8 cellular contexts compared by ENCODE assay signal in the genomic region with DNA sequence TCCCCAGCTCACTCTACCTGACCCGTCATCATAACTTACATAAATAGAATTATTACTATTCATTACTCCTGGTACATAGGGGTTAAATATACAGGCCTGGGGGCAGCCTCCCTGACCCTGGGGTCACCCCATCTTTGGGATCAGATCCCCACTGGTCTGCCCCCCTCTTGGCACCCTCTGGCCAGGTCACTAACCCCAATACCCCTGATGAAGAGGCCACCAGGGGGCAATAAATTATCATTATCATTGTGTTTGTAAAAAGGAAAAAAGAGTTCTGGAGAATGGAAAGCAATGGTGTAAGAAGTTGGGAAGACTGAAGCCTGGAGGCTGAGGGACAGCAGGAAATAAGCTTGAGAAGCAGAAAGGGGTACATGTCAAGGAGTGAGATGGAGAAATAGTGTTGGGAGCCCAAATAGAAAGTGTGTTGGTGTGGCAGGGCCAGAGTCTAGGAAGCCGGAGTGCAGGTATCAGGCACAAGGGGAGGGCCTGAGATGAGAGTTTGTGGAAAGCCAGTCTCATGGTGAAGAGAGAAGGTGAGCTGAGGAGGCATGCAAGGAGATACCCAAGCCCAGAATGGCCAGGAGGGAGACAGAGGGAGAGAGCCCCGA. TPM values are rescaled to one million over a fixed set of nuclear protein-coding genes. Genes with fewer than 3 reads are reported as not detected.
DNase-seq lines count a peak whose midpoint lies in the region; ATAC-seq, FAIRE-seq and TF ChIP-seq lines count a peak whose summit lies in the region.

No MANE protein-coding gene starts in this region.

- dilution Hi-C loops in keratinocyte (cut with MboI; ENCODE audit: extremely low pct_ligation_motif_present, low sequenced_read_pairs): no loop called here

- ATAC-seq in activated B cell treated with CpG ODN at 0.5 μM for 24 hours (ENCODE audit: low read depth) (no peak), aorta (ENCODE audit: low FRiP score) (no peak)

- H3K27me3 ChIP-seq in AG04450 (ENCODE audit: control insufficient read depth, insufficient read depth, low read length) (peaks cover 23% of the 10 kb centered on the region), GM23248 (replicated peaks; ENCODE audit: insufficient read depth) (peaks cover 3% of the 10 kb centered on the region; the same call in 1 of the 2 replicates), keratinocyte (ENCODE audit: control insufficient read depth, extremely low read depth, insufficient read depth, low read length) (no peaks in the 10 kb centered on the region), aorta (ENCODE audit: control insufficient read depth in 1 of 2, insufficient read depth in 2 of 2, low read length in 1 of 2) (no peaks in the 10 kb centered on the region)

- H3K4me3 Mint-ChIP-seq in activated B cell treated with CpG ODN at 0.5 μM for 24 hours: peak overlapping the region; percentile 22

- no peak overlapping the region for H3K27ac Mint-ChIP-seq in activated B cell treated with CpG ODN at 0.5 μM for 24 hours

- H3K4me3 ChIP-seq in AG04450 (ENCODE audit: low read depth, low read length) (no peak overlapping the region), GM23248 (no peak overlapping the region), keratinocyte (ENCODE audit: control insufficient read depth in 2 of 3, extremely low read depth in 1 of 3, insufficient read depth in 2 of 3, low read depth in 1 of 3, low read length in 3 of 3) (no peak overlapping the region), aorta (ENCODE audit: low read length in 2 of 2) (no peak overlapping the region)

- H3K9me1 ChIP-seq in keratinocyte (ENCODE audit: control insufficient read depth, extremely low read depth, insufficient read depth, low read length): no peaks in the 10 kb centered on the region

- peaks cover 5% of the 10 kb centered on the region; the same call in 1 of the 2 replicates for H3F3A ChIP-seq in GM23248 (ENCODE audit: insufficient read depth)

- no peak for FAIRE-seq in keratinocyte (lab: Jason Lieb, UNC)

- H2AFZ ChIP-seq in GM23248 (no peak overlapping the region), keratinocyte (ENCODE audit: control insufficient read depth, low read length) (no peak overlapping the region)

- no peaks in the 10 kb centered on the region for H3K9me2 ChIP-seq in GM23248 (ENCODE audit: insufficient read depth)

- no peaks in the 10 kb centered on the region for H3K9me3 Mint-ChIP-seq in activated B cell treated with CpG ODN at 0.5 μM for 24 hours

- H3K4me1 ChIP-seq in GM23248 (ENCODE audit: insufficient read depth) (no peaks in the 10 kb centered on the region), keratinocyte (ENCODE audit: control insufficient read depth, extremely low read depth, insufficient read depth, low read length) (peaks cover 10% of the 10 kb centered on the region), aorta (ENCODE audit: control insufficient read depth in 1 of 2, insufficient read depth in 2 of 2, low read length in 2 of 2) (no peaks in the 10 kb centered on the region)

- in situ Hi-C loops in GM23248 (cut with MboI): no loop called here

- WGBS in GM23248 (ENCODE audit: low coverage in 1 of 2, low lambda C conversion rate in 2 of 2, missing lambda C conversion rate in 2 of 2), 2 experiments: 94 to 96% methylated on average over 2 to 3 of the region's 3 CpGs
- 80 to 85% methylated on average over 3 of the region's 3 CpGs for WGBS in aorta, 2 donors

- peaks cover 19% of the 10 kb centered on the region for H3K4me1 Mint-ChIP-seq in activated B cell treated with CpG ODN at 0.5 μM for 24 hours

- POLR2A ChIA-PET in AG04450 (lab: Yijun Ruan, JAX) (interaction anchor here (0.6 to 1.0 kb wide), 2 partner anchors 88 to 181 kb away, joined by 4 read pairs; no protein-coding TSS in a partner anchor), activated B cell treated with CpG ODN at 0.5 μM for 24 hours (lab: Charles Lee) (no interaction called here)

- DNase-seq in AG04450 (ENCODE audit: low read depth, low spot score): no peak
- peak; percentile 42 for DNase-seq in GM23248
- no peak for DNase-seq in activated B cell treated with CpG ODN at 0.5 μM for 24 hours
- no peak for DNase-seq in keratinocyte (ENCODE audit: low read depth, low spot score)
- DNase-seq in NOMO-1 treated with dmso at 0.1 percent for 144 hours (lab: John Stamatoyannopoulos, UW; ENCODE audit: unreplicated experiment): no peak
- no peak for DNase-seq in cerebellum (ENCODE audit: low spot score)
- no peak for DNase-seq in aorta
- no peak for DNase-seq in activated T-cell treated with anti-CD3 and anti-CD28 coated beads, Interleukin-2, amount 50 U/mL, for 48 hours

- H3K9me3 ChIP-seq in AG04450 (ENCODE audit: control insufficient read depth, insufficient read depth, low read length) (no peaks in the 10 kb centered on the region), GM23248 (ENCODE audit: low read depth) (no peaks in the 10 kb centered on the region), keratinocyte (ENCODE audit: control insufficient read depth, low read depth, low read length) (no peaks in the 10 kb centered on the region), aorta (ENCODE audit: control insufficient read depth, low read length) (no peaks in the 10 kb centered on the region)

- CTCF ChIA-PET in AG04450 (lab: Charles Lee) (interaction anchor here (0.6 to 5.8 kb wide), 9 partner anchors 11 to 185 kb away, joined by 3 to 84 read pairs (median 4); no protein-coding TSS in a partner anchor), activated B cell treated with CpG ODN at 0.5 μM for 24 hours (lab: Charles Lee) (interaction anchor here (0.7 to 11.1 kb wide), 6 partner anchors 17 to 114 kb away, joined by 3 to 148 read pairs (median 4); no protein-coding TSS in a partner anchor)

- TF ChIP-seq CTCF in AG04450 (IDR thresholded peaks at IDR 0.05; ENCODE audit: low read depth, low read length) (peak; percentile 33; the same call in 1 of the 2 replicates), activated B cell treated with CpG ODN at 0.5 μM for 24 hours (IDR thresholded peaks at IDR 0.05) (no peak), keratinocyte (optimal IDR thresholded peaks at IDR 0.05 in 1 of 3, IDR thresholded peaks at IDR 0.05 in 1 of 3, conservative IDR thresholded peaks at IDR 0.05 in 1 of 3; ENCODE audit: extremely low read depth in 1 of 3, insufficient read depth in 2 of 3, low read length in 3 of 3) (peak in 2 of 3 experiments; percentile 7 to 37)

- H3K9ac ChIP-seq in GM23248 (no peak overlapping the region), keratinocyte (ENCODE audit: control insufficient read depth, extremely low read depth, insufficient read depth, low read length) (no peak overlapping the region)

- no peak overlapping the region for H3K27ac ChIP-seq in AG04450 (ENCODE audit: low read depth, low read length)
- H3K27ac ChIP-seq in GM23248: no peak overlapping the region
- no peak overlapping the region for H3K27ac ChIP-seq in keratinocyte (ENCODE audit: control insufficient read depth, insufficient read depth, low read length)
- H3K27ac ChIP-seq in aorta (ENCODE audit: low read depth in 1 of 2, low read length in 2 of 2): no peak overlapping the region

- H3K79me2 ChIP-seq in GM23248 (ENCODE audit: insufficient read depth) (no peaks in the 10 kb centered on the region), keratinocyte (ENCODE audit: control insufficient read depth, insufficient read depth, low read length) (no peaks in the 10 kb centered on the region)

- no peaks in the 10 kb centered on the region for H3K36me3 Mint-ChIP-seq in activated B cell treated with CpG ODN at 0.5 μM for 24 hours (ENCODE audit: low read depth)

- H3K36me3 ChIP-seq in GM23248 (ENCODE audit: low read depth) (no peaks in the 10 kb centered on the region), keratinocyte (ENCODE audit: control insufficient read depth in 2 of 2, extremely low read depth in 1 of 2, insufficient read depth in 2 of 2, low read length in 2 of 2) (no peaks in the 10 kb centered on the region), aorta (ENCODE audit: control insufficient read depth in 1 of 2, insufficient read depth in 2 of 2, low read length in 1 of 2) (no peaks in the 10 kb centered on the region)

- H3K27me3 Mint-ChIP-seq in activated B cell treated with CpG ODN at 0.5 μM for 24 hours: peaks cover 29% of the 10 kb centered on the region

- no peaks in the 10 kb centered on the region for H4K20me1 ChIP-seq in GM23248 (ENCODE audit: insufficient read depth)
- H4K20me1 ChIP-seq in keratinocyte (ENCODE audit: control insufficient read depth, extremely low read depth, insufficient read depth, low read length): no peaks in the 10 kb centered on the region

- intact Hi-C loops in activated B cell treated with CpG ODN at 0.5 μM for 24 hours (cut with micrococcal nuclease) (loop anchor here (10.0 kb wide), 3 partner anchors 253 to 887 kb away; a partner anchor contains a TSS), aorta (cut with DNase I) (loop anchor here (1.0 to 10.0 kb wide), 2 partner anchors 18 to 177 kb away; a partner anchor contains a TSS)

- H3K4me2 ChIP-seq in GM23248 (ENCODE audit: unreplicated experiment): no peak overlapping the region
- no peak overlapping the region for H3K4me2 ChIP-seq in keratinocyte (ENCODE audit: control insufficient read depth, extremely low read depth, insufficient read depth, low read depth, low read length)

RNA-seq across cellular contexts. Expression of a gene that starts 6.1 kb away (rescaled TPM):
- polyA plus RNA-seq in AG04450 (2011; rRNA removed) (40.0 and 46.7 TPM in 2 replicates), GM23248 (2016; fragmentation: Nextera tagmentation; extraction: Ambion mirVana) (46.6 and 49.7 TPM in 2 replicates), keratinocyte (42.1 to 58.3 TPM (median 42.3 TPM) in 3 replicates), aorta (100 to 1,000 TPM in 1 of 2 donors, 10 to 100 TPM in 1; 15.3 to 109 TPM)
- 47.7 and 56.2 TPM in 2 replicates for polyA minus RNA-seq in AG04450 (2011; rRNA and poly(A)+ RNA removed)
- total RNA-seq in GM23248 (2014; rRNA removed; shearing (Covaris generic)): 63.4 and 72.0 TPM in 2 replicates
- total RNA-seq in activated B cell treated with CpG ODN at 0.5 μM for 24 hours (57.3 and 72.1 TPM in 2 replicates), cerebellum (34.9 TPM), aorta (10 to 100 TPM; 33.3 to 45.3 TPM)
- 5.4 TPM for polyA plus RNA-seq in keratinocyte (2011; ENCODE audit: low read depth)
- 25.7 and 29.1 TPM in 2 replicates for polyA plus RNA-seq in keratinocyte (2011; cell fraction: cytosol; rRNA removed)
- 106 and 125 TPM in 2 replicates for polyA plus RNA-seq in keratinocyte (2011; cell fraction: nucleus; rRNA removed)
- 28.7 and 45.0 TPM in 2 replicates for polyA plus RNA-seq in keratinocyte (2012; ENCODE audit: low replicate concordance)
- 53.9 to 90.1 TPM (median 74.2 TPM) in 3 replicates for polyA minus RNA-seq in keratinocyte
- polyA minus RNA-seq in keratinocyte (2011; cell fraction: cytosol; rRNA and poly(A)+ RNA removed): 41.2 TPM
- polyA minus RNA-seq in keratinocyte (2011; cell fraction: nucleus; rRNA and poly(A)+ RNA removed): 26.0 and 32.9 TPM in 2 replicates

RNA-seq across cellular contexts. Expression of a gene that starts 8.6 kb away (rescaled TPM):
- polyA plus RNA-seq in AG04450 (2011; rRNA removed) (not detected in 2 replicates), GM23248 (2016; fragmentation: Nextera tagmentation; extraction: Ambion mirVana) (not detected in 2 replicates), keratinocyte (not detected in 3 replicates), aorta (not detected)
- 0.26 TPM in 1 of 2 replicates, not detected in the other for polyA minus RNA-seq in AG04450 (2011; rRNA and poly(A)+ RNA removed)
- not detected in 2 replicates for total RNA-seq in GM23248 (2014; rRNA removed; shearing (Covaris generic))
- total RNA-seq in activated B cell treated with CpG ODN at 0.5 μM for 24 hours (not detected in 2 replicates), cerebellum (not detected), aorta (under 1 TPM in 1 of 2 donors, not detected in 1; 0.33 TPM)
- not detected for polyA plus RNA-seq in keratinocyte (2011; ENCODE audit: low read depth)
- polyA plus RNA-seq in keratinocyte (2011; cell fraction: cytosol; rRNA removed): not detected in 2 replicates
- polyA plus RNA-seq in keratinocyte (2011; cell fraction: nucleus; rRNA removed): not detected in 2 replicates
- not detected in 2 replicates for polyA plus RNA-seq in keratinocyte (2012; ENCODE audit: low replicate concordance)
- polyA minus RNA-seq in keratinocyte: not detected in 3 replicates
- polyA minus RNA-seq in keratinocyte (2011; cell fraction: cytosol; rRNA and poly(A)+ RNA removed): not detected
- polyA minus RNA-seq in keratinocyte (2011; cell fraction: nucleus; rRNA and poly(A)+ RNA removed): not detected in 2 replicates

RNA-seq across cellular contexts. Expression of a gene that starts 28.0 kb away (rescaled TPM):
- polyA plus RNA-seq in AG04450 (2011; rRNA removed) (47.8 and 63.2 TPM in 2 replicates), GM23248 (2016; fragmentation: Nextera tagmentation; extraction: Ambion mirVana) (47.8 and 52.4 TPM in 2 replicates), keratinocyte (24.2 to 31.9 TPM (median 27.2 TPM) in 3 replicates), aorta (100 to 1,000 TPM in 1 of 2 donors, 10 to 100 TPM in 1; 38.6 to 112 TPM)
- 42.8 and 48.7 TPM in 2 replicates for polyA minus RNA-seq in AG04450 (2011; rRNA and poly(A)+ RNA removed)
- total RNA-seq in GM23248 (2014; rRNA removed; shearing (Covaris generic)): 39.6 and 48.9 TPM in 2 replicates
- total RNA-seq in activated B cell treated with CpG ODN at 0.5 μM for 24 hours (59.1 and 65.3 TPM in 2 replicates), cerebellum (20.7 TPM), aorta (10 to 100 TPM; 32.7 to 43.6 TPM)
- polyA plus RNA-seq in keratinocyte (2011; ENCODE audit: low read depth): 10.4 TPM
- 17.9 and 28.8 TPM in 2 replicates for polyA plus RNA-seq in keratinocyte (2011; cell fraction: cytosol; rRNA removed)
- 19.1 and 21.5 TPM in 2 replicates for polyA plus RNA-seq in keratinocyte (2011; cell fraction: nucleus; rRNA removed)
- polyA plus RNA-seq in keratinocyte (2012; ENCODE audit: low replicate concordance): 33.5 and 42.7 TPM in 2 replicates
- 22.6 to 29.3 TPM (median 26.2 TPM) in 3 replicates for polyA minus RNA-seq in keratinocyte
- polyA minus RNA-seq in keratinocyte (2011; cell fraction: cytosol; rRNA and poly(A)+ RNA removed): 46.0 TPM
- polyA minus RNA-seq in keratinocyte (2011; cell fraction: nucleus; rRNA and poly(A)+ RNA removed): 6.4 and 6.6 TPM in 2 replicates

RNA-seq across cellular contexts. Expression of a gene that starts 32.2 kb away (rescaled TPM):
- polyA plus RNA-seq in AG04450 (2011; rRNA removed): 970 and 991 TPM in 2 replicates
- polyA minus RNA-seq in AG04450 (2011; rRNA and poly(A)+ RNA removed): 207 and 211 TPM in 2 replicates
- total RNA-seq in GM23248 (2014; rRNA removed; shearing (Covaris generic)): 380 and 393 TPM in 2 replicates
- polyA plus RNA-seq in GM23248 (2016; fragmentation: Nextera tagmentation; extraction: Ambion mirVana): 609 and 625 TPM in 2 replicates
- total RNA-seq in activated B cell treated with CpG ODN at 0.5 μM for 24 hours: 486 and 578 TPM in 2 replicates
- polyA plus RNA-seq in keratinocyte: 546 to 674 TPM (median 659 TPM) in 3 replicates
- polyA plus RNA-seq in keratinocyte (2011; ENCODE audit: low read depth): 1,063 TPM
- 648 and 832 TPM in 2 replicates for polyA plus RNA-seq in keratinocyte (2011; cell fraction: cytosol; rRNA removed)
- 474 and 508 TPM in 2 replicates for polyA plus RNA-seq in keratinocyte (2011; cell fraction: nucleus; rRNA removed)
- polyA plus RNA-seq in keratinocyte (2012; ENCODE audit: low replicate concordance): 440 and 574 TPM in 2 replicates
- polyA minus RNA-seq in keratinocyte: 84.4 to 171 TPM (median 143 TPM) in 3 replicates
- 74.6 TPM for polyA minus RNA-seq in keratinocyte (2011; cell fraction: cytosol; rRNA and poly(A)+ RNA removed)
- 34.1 and 57.4 TPM in 2 replicates for polyA minus RNA-seq in keratinocyte (2011; cell fraction: nucleus; rRNA and poly(A)+ RNA removed)
- 236 TPM for total RNA-seq in cerebellum
- total RNA-seq in aorta: 100 to 1,000 TPM; 386 to 452 TPM
- 1,000 to 10,000 TPM; 1,642 to 3,916 TPM for polyA plus RNA-seq in aorta

RNA-seq across cellular contexts. Expression of a gene that starts 52.4 kb away (rescaled TPM):
- polyA plus RNA-seq in AG04450 (2011; rRNA removed) (44.6 and 45.9 TPM in 2 replicates), GM23248 (2016; fragmentation: Nextera tagmentation; extraction: Ambion mirVana) (3.6 and 3.8 TPM in 2 replicates), keratinocyte (30.7 to 34.5 TPM (median 31.2 TPM) in 3 replicates), aorta (10 to 100 TPM in 1 of 2 donors, 1 to 10 TPM in 1; 7.4 to 17.3 TPM)
- polyA minus RNA-seq in AG04450 (2011; rRNA and poly(A)+ RNA removed): 149 and 169 TPM in 2 replicates
- total RNA-seq in GM23248 (2014; rRNA removed; shearing (Covaris generic)): 30.3 and 37.8 TPM in 2 replicates
- total RNA-seq in activated B cell treated with CpG ODN at 0.5 μM for 24 hours (99.2 and 102 TPM in 2 replicates), cerebellum (27.0 TPM), aorta (10 to 100 TPM; 63.3 to 83.1 TPM)
- 9.3 TPM for polyA plus RNA-seq in keratinocyte (2011; ENCODE audit: low read depth)
- polyA plus RNA-seq in keratinocyte (2011; cell fraction: cytosol; rRNA removed): 14.5 and 20.1 TPM in 2 replicates
- 38.4 and 41.8 TPM in 2 replicates for polyA plus RNA-seq in keratinocyte (2011; cell fraction: nucleus; rRNA removed)
- polyA plus RNA-seq in keratinocyte (2012; ENCODE audit: low replicate concordance): 16.6 and 21.3 TPM in 2 replicates
- polyA minus RNA-seq in keratinocyte: 68.7 to 128 TPM (median 106 TPM) in 3 replicates
- 29.0 TPM for polyA minus RNA-seq in keratinocyte (2011; cell fraction: cytosol; rRNA and poly(A)+ RNA removed)
- polyA minus RNA-seq in keratinocyte (2011; cell fraction: nucleus; rRNA and poly(A)+ RNA removed): 32.4 and 49.2 TPM in 2 replicates
